1 cellular context compared by ENCODE assay signal in genomic region chr17:73575470-73576235, GRCh38.
TF ChIP-seq lines count a peak whose summit lies in the region.

No MANE protein-coding gene starts in this region.

TF ChIP-seq in SK-N-SH, 30 proteins besides CTCF, POLR2A, EP300 and RAD21 (continued from another document):
- TF ChIP-seq IRF3 (IDR thresholded peaks at IDR 0.05; ENCODE audit: low read depth, low read length) (no peak), SMC3 (IDR thresholded peaks at IDR 0.05; ENCODE audit: low read depth, low read length) (no peak), JUND (IDR thresholded peaks at IDR 0.05) (no peak), GATA2 (CRISPR knock-in tag; IDR thresholded peaks at IDR 0.05) (peak; percentile 86), RCOR1 (IDR thresholded peaks at IDR 0.05; ENCODE audit: low read length) (peak; percentile 36; the same call in 1 of the 2 replicates), RFX5 (IDR thresholded peaks at IDR 0.05; ENCODE audit: low read length) (no peak), FOXJ3 (CRISPR knock-in tag; IDR thresholded peaks at IDR 0.05) (no peak)
